8 cellular contexts compared by ENCODE assay signal in the genomic region with DNA sequence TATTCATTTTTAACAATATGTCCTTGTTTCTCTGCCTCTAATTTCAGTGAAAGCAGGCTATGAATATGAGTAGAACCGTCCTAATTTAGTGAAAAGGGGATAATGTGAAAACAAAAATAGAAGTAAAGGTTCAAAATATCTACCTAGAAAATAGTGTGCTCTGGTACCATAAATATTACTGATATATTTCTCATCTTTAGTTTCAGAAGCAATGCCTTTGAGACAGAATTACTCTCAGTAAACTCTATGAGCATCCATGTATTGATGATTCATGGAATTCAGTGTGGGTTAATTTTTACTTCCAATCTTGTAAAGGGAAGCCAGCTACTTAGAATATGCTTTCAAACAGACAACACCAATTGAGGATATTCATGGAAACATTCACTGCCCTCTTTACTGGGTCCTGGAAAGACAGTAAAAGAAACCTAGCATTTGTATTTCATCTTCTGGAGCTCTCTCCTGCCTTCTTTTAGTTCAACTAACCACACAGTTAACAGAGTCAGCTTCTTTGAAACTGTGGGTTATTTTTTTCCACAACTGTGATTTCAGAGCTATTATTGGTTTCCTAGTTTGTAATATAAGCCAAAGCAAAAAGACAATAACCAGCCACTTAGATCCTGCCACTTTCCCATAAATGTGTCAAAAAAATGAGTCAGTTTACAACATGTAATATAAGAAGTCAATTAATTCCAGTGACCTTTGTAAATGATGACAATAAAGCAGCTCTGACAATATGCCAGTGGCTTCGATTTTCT. TPM values are rescaled to one million over a fixed set of nuclear protein-coding genes. Genes with fewer than 3 reads are reported as not detected.
DNase-seq lines count a peak whose midpoint lies in the region; ATAC-seq and TF ChIP-seq lines count a peak whose summit lies in the region.

No MANE protein-coding gene starts in this region.

- no peak for DNase-seq in mesothelial cell of epicardium (ENCODE audit: low spot score in 2 of 2, unreplicated experiment in 2 of 2)
- DNase-seq in H7 = no peak
- no peak for DNase-seq in NCI-H187 (lab: John Stamatoyannopoulos, UW)
- no peak for DNase-seq in GM03348 (ENCODE audit: low spot score)

- H3K27ac Mint-ChIP-seq in mesothelial cell of epicardium = no peak overlapping the region

- H3K9ac ChIP-seq in OCI-LY1 (ENCODE audit: low read length) = peak overlapping the region; percentile 51; the same call in 1 of the 2 replicates

- TF ChIP-seq CTCF in OCI-LY1 (IDR thresholded peaks at IDR 0.05; ENCODE audit: low read length) = no peak
- no peak for TF ChIP-seq CTCF in mesothelial cell of epicardium (IDR thresholded peaks at IDR 0.05; ENCODE audit: unreplicated experiment)

- no peaks in the 10 kb centered on the region for H4K20me1 ChIP-seq in OCI-LY1 (ENCODE audit: insufficient read depth, low read length)

- H3K9me3 Mint-ChIP-seq in mesothelial cell of epicardium = no peaks in the 10 kb centered on the region

- H2AFZ ChIP-seq in OCI-LY1 (ENCODE audit: low read length) = no peak overlapping the region

- no peaks in the 10 kb centered on the region for H3K36me3 Mint-ChIP-seq in mesothelial cell of epicardium

- peak overlapping the region; percentile 82 for H3K4me3 Mint-ChIP-seq in mesothelial cell of epicardium

- H3K36me3 ChIP-seq in OCI-LY1 (ENCODE audit: insufficient read depth, low read length) (no peaks in the 10 kb centered on the region), H7 (replicated peaks; ENCODE audit: control insufficient read depth, insufficient read depth, low read length) (no peaks in the 10 kb centered on the region)

- no peaks in the 10 kb centered on the region for H3K9me3 ChIP-seq in OCI-LY1 (ENCODE audit: low read length)

- H3K27me3 ChIP-seq in OCI-LY1 (ENCODE audit: insufficient read depth, low read length) (no peaks in the 10 kb centered on the region), H7 (ENCODE audit: control insufficient read depth, insufficient read depth, low read length) (0 out of 2 replicates have a peak, but pooled peaks cover 1% of the 10 kb centered on the region)

- H3K4me1 Mint-ChIP-seq in mesothelial cell of epicardium = peaks cover 35% of the 10 kb centered on the region

- peak overlapping the region; percentile 57 for H3K4me2 ChIP-seq in OCI-LY1 (ENCODE audit: low read length)

- H3K79me2 ChIP-seq in OCI-LY1 (ENCODE audit: insufficient read depth, low read length) = peaks cover 14% of the 10 kb centered on the region

- H3K4me1 ChIP-seq in OCI-LY1 (ENCODE audit: insufficient read depth, low read length, severe bottlenecking) = peaks cover 78% of the 10 kb centered on the region

- H3K27me3 Mint-ChIP-seq in mesothelial cell of epicardium (ENCODE audit: low read depth) = no peaks in the 10 kb centered on the region

- H3K27ac ChIP-seq in OCI-LY1 (ENCODE audit: low read depth, low read length, poor library complexity, severe bottlenecking) = peak overlapping the region; percentile 56

- ATAC-seq in GM18858 (IDR thresholded peaks at IDR 0.05; ENCODE audit: unreplicated experiment) = peak; percentile 50
- ATAC-seq in HG02588 (IDR thresholded peaks at IDR 0.05; ENCODE audit: unreplicated experiment) = peak; percentile 62
- no peak for ATAC-seq in GM21360 (IDR thresholded peaks at IDR 0.05; ENCODE audit: unreplicated experiment)

- H3K9me2 ChIP-seq in OCI-LY1 (ENCODE audit: low read depth, low read length) = no peaks in the 10 kb centered on the region

- no peaks in the 10 kb centered on the region for H3F3A ChIP-seq in OCI-LY1 (ENCODE audit: insufficient read depth, low read length)

- H3K4me3 ChIP-seq in OCI-LY1 (ENCODE audit: low read depth, low read length, poor library complexity, severe bottlenecking) (peak overlapping the region; percentile 58), H7 (ENCODE audit: insufficient read depth, low read depth, low read length) (no peak overlapping the region)

RNA-seq across cellular contexts. Expression of gene LRRN3, which starts 1.7 kb away (rescaled TPM):
- total RNA-seq in mesothelial cell of epicardium = 8.7 to 10.1 TPM (median 9.4 TPM) in 3 replicates
- 0.15 and 0.31 TPM in 2 replicates for total RNA-seq in H7 (2014; rRNA removed; shearing (Covaris generic))
